In the genomic region with DNA sequence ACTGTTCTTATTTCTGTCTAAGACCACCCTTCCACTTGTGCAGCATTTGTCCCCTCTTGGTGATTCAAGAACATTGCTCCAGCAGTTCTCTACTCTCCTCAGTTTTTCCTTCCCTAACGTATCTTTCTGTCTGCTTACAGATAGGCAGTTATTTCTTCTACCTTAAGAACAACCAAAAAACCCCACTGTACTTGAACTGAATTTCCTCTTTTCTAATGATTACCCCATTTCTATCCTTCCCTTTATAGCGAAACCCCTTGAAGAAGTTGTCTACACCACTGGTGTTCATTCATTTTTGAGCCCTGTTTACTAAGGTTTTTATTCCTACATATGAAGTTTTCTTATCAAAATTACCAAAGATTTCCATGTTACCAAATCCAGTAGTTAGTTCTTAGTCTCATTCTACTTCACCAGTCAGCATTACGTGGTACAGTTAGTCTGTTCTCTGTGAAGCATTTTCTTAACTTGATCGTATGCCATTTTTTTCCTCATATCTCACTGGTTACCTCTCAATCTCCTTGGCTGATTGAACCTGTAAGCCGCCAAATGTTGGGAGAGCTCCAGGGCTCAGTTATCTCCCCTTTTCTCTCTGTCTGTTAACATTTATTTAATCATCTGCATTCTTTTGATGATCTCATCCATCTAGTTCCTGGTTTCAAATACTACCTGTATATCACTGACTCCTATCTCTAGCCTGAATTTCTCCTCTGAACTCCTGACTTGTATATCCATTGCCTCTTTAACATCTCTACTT, we compare ENCODE assay signal across 17 cellular contexts. TPM values are rescaled to one million over a fixed set of nuclear protein-coding genes. Genes with fewer than 3 reads are reported as not detected.
DNase-seq lines count a peak whose midpoint lies in the region; ATAC-seq, FAIRE-seq and TF ChIP-seq lines count a peak whose summit lies in the region.
"Had no signal": no experiment of that assay in that cellular context is flagged by ENCODE, and none has a peak within 500 bp of the region (broad histone marks: within the 10 kb centered on the region; RNA-seq: fewer than 3 reads in every experiment).

No MANE protein-coding gene starts in this region.

- CTCF ChIA-PET in HEK293 (lab: Yijun Ruan, JAX) = interaction anchor here (0.9 to 1.4 kb wide), 2 partner anchors 38 to 403 kb away, joined by 3 to 8 read pairs; no protein-coding TSS in a partner anchor

- H3K27ac Mint-ChIP-seq in CD4-positive, CD25-positive, alpha-beta regulatory T cell = peak overlapping the region in 2 of 3 donors; percentile 9 to 53
- peak overlapping the region; percentile 70 for H3K27ac Mint-ChIP-seq in activated T-helper 17 cell treated with anti-CD3 and anti-CD28 coated beads, Interleukin-2, amount 50 U/mL, for 72 hours
- H3K27ac Mint-ChIP-seq in memory B cell = peak overlapping the region; percentile 63
- H3K27ac Mint-ChIP-seq: stimulated activated naive CD8-positive, alpha-beta T cell treated with anti-CD3 and anti-CD28 coated beads, Interleukin-15, amount 100 ng/mL, for 72 hours had no signal

- POLR2A ChIA-PET in HEK293 (lab: Yijun Ruan, JAX) = interaction anchor here (1.0 to 1.5 kb wide), 3 partner anchors 9 to 11 kb away, joined by 3 read pairs; a partner anchor contains a TSS

- no peaks in the 10 kb centered on the region for H3K27me3 Mint-ChIP-seq in CD4-positive, CD25-positive, alpha-beta regulatory T cell
- H3K27me3 Mint-ChIP-seq in activated T-helper 17 cell treated with anti-CD3 and anti-CD28 coated beads, Interleukin-2, amount 50 U/mL, for 72 hours = no peaks in the 10 kb centered on the region
- H3K27me3 Mint-ChIP-seq in memory B cell = no peaks in the 10 kb centered on the region
- H3K27me3 Mint-ChIP-seq: stimulated activated naive CD8-positive, alpha-beta T cell treated with anti-CD3 and anti-CD28 coated beads, Interleukin-15, amount 100 ng/mL, for 72 hours had no signal

- no peak for FAIRE-seq in urothelium cell line (lab: Jason Lieb, UNC)
- FAIRE-seq: GM19239, HepG2 had no signal

- H3K9me3 Mint-ChIP-seq in CD4-positive, CD25-positive, alpha-beta regulatory T cell = peaks cover 0 to 2% (median 0%) of the 10 kb centered on the region in 7 donors
- no peaks in the 10 kb centered on the region for H3K9me3 Mint-ChIP-seq in activated T-helper 17 cell treated with anti-CD3 and anti-CD28 coated beads, Interleukin-2, amount 50 U/mL, for 72 hours
- H3K9me3 Mint-ChIP-seq in memory B cell = no peaks in the 10 kb centered on the region
- H3K9me3 Mint-ChIP-seq: stimulated activated naive CD8-positive, alpha-beta T cell treated with anti-CD3 and anti-CD28 coated beads, Interleukin-15, amount 100 ng/mL, for 72 hours had no signal

- H3K27ac ChIP-seq in CD4-positive, CD25-positive, alpha-beta regulatory T cell (ENCODE audit: insufficient read depth, low read length, poor library complexity, severe bottlenecking) = no peak overlapping the region
- H3K27ac ChIP-seq in HEK293 (ENCODE audit: extremely low read depth, low read depth, low read length) = peak overlapping the region; percentile 39; the same call in 1 of the 2 replicates
- H3K27ac ChIP-seq: gastrocnemius medialis, ovary had no signal

- peaks cover 57 to 93% (median 78%) of the 10 kb centered on the region in 4 donors for H3K4me1 Mint-ChIP-seq in CD4-positive, CD25-positive, alpha-beta regulatory T cell
- peaks cover 61% of the 10 kb centered on the region for H3K4me1 Mint-ChIP-seq in activated T-helper 17 cell treated with anti-CD3 and anti-CD28 coated beads, Interleukin-2, amount 50 U/mL, for 72 hours
- H3K4me1 Mint-ChIP-seq in memory B cell = peaks cover 43% of the 10 kb centered on the region

- peak overlapping the region; percentile 38 for H3K4me3 ChIP-seq in CD4-positive, CD25-positive, alpha-beta regulatory T cell (ENCODE audit: low read depth, low read length)
- H3K4me3 ChIP-seq in HEK293 (ENCODE audit: low read depth, low read length) = no peak overlapping the region
- H3K4me3 ChIP-seq: gastrocnemius medialis, ovary had no signal

- no peak for DNase-seq in CD4-positive, CD25-positive, alpha-beta regulatory T cell
- DNase-seq in memory B cell (ENCODE audit: low spot score in 2 of 2) (no peak), NCI-H345 (lab: John Stamatoyannopoulos, UW) (no peak), RPMI8226 (no peak), urothelium cell line (ENCODE audit: low spot score) (no peak), HCEC 1CT (no peak)
- DNase-seq: Caco-2; gastrocnemius medialis; left cardiac atrium; NCI-H2081; ovary; stimulated activated CD4-positive, alpha-beta T cell treated with anti-CD3 and anti-CD28 coated beads, Interleukin-1b, Interleukin-23, amount 100 ng/mL, for 48 hours; stimulated activated naive CD8-positive, alpha-beta T cell treated with anti-CD3 and anti-CD28 coated beads, Interleukin-15, amount 100 ng/mL, for 72 hours had no signal

- peaks cover 23% of the 10 kb centered on the region for H3K36me3 Mint-ChIP-seq in CD4-positive, CD25-positive, alpha-beta regulatory T cell
- peaks cover 75% of the 10 kb centered on the region for H3K36me3 Mint-ChIP-seq in activated T-helper 17 cell treated with anti-CD3 and anti-CD28 coated beads, Interleukin-2, amount 50 U/mL, for 72 hours (ENCODE audit: low read depth)
- H3K36me3 Mint-ChIP-seq in memory B cell = peaks cover 27% of the 10 kb centered on the region

- ATAC-seq in CD4-positive, CD25-positive, alpha-beta regulatory T cell (ENCODE audit: low read depth in 2 of 2) = no peak
- ATAC-seq in activated T-helper 17 cell treated with anti-CD3 and anti-CD28 coated beads, Interleukin-2, amount 50 U/mL, for 72 hours (replicated peaks) = peak; percentile 65
- peak; percentile 73 for ATAC-seq in memory B cell (ENCODE audit: low read depth)
- ATAC-seq: gastrocnemius medialis; HepG2; stimulated activated naive CD8-positive, alpha-beta T cell treated with anti-CD3 and anti-CD28 coated beads, Interleukin-15, amount 100 ng/mL, for 72 hours had no signal

- peaks cover 89% of the 10 kb centered on the region for H3K4me1 ChIP-seq in CD4-positive, CD25-positive, alpha-beta regulatory T cell (ENCODE audit: control insufficient read depth, insufficient read depth, low read length, poor library complexity, severe bottlenecking)
- peaks cover 96% of the 10 kb centered on the region for H3K4me1 ChIP-seq in HEK293 (ENCODE audit: control insufficient read depth, insufficient read depth, low read length)

- no peak for TF ChIP-seq CTCF in HEK293 (tag by site-specific recombination; IDR thresholded peaks at IDR 0.05)

- H3K36me3 ChIP-seq in CD4-positive, CD25-positive, alpha-beta regulatory T cell (ENCODE audit: control insufficient read depth, insufficient read depth, low read length) = peaks cover 14% of the 10 kb centered on the region
- H3K36me3 ChIP-seq in HEK293 (ENCODE audit: control insufficient read depth in 2 of 2, insufficient read depth in 1 of 2, low read length in 2 of 2) = peaks cover 9 to 48% of the 10 kb centered on the region in 2 experiments
- H3K36me3 ChIP-seq: gastrocnemius medialis, ovary had no signal

- H3K27me3 ChIP-seq in CD4-positive, CD25-positive, alpha-beta regulatory T cell (ENCODE audit: control insufficient read depth, insufficient read depth, low read length) = no peaks in the 10 kb centered on the region
- H3K27me3 ChIP-seq: gastrocnemius medialis, ovary had no signal

- H3K9me3 ChIP-seq in CD4-positive, CD25-positive, alpha-beta regulatory T cell (ENCODE audit: control insufficient read depth in 2 of 2, low read length in 2 of 2) = no peaks in the 10 kb centered on the region
- no peaks in the 10 kb centered on the region for H3K9me3 ChIP-seq in HEK293 (ENCODE audit: control insufficient read depth, insufficient read depth, low read depth, low read length)
- H3K9me3 ChIP-seq: Caco-2, gastrocnemius medialis, ovary had no signal

- peak overlapping the region; percentile 5 to 76 (median 37) for H3K4me3 Mint-ChIP-seq in CD4-positive, CD25-positive, alpha-beta regulatory T cell
- H3K4me3 Mint-ChIP-seq in activated T-helper 17 cell treated with anti-CD3 and anti-CD28 coated beads, Interleukin-2, amount 50 U/mL, for 72 hours = peak overlapping the region; percentile 47
- H3K4me3 Mint-ChIP-seq in memory B cell = peak overlapping the region; percentile 45
- H3K4me3 Mint-ChIP-seq: stimulated activated naive CD8-positive, alpha-beta T cell treated with anti-CD3 and anti-CD28 coated beads, Interleukin-15, amount 100 ng/mL, for 72 hours had no signal

TF ChIP-seq in HEK293, 187 proteins besides CTCF, POLR2A, EP300 and RAD21 (continues in another document):
- TF ChIP-seq KLF10 (tag by site-specific recombination; IDR thresholded peaks at IDR 0.05) = no peak
- TF ChIP-seq ZFHX2 (tag by site-specific recombination; conservative IDR thresholded peaks at IDR 0.05) = no peak
- TF ChIP-seq ZNF660 (tag by site-specific recombination; IDR thresholded peaks at IDR 0.05) = no peak
- no peak for TF ChIP-seq EGR2 (tag by site-specific recombination; IDR thresholded peaks at IDR 0.05; ENCODE audit: low read depth)
- TF ChIP-seq ZNF324 (tag by site-specific recombination; IDR thresholded peaks at IDR 0.05) = no peak
- no peak; the same call in 1 of the 2 replicates for TF ChIP-seq ZXDB (tag by site-specific recombination; IDR thresholded peaks at IDR 0.05)
- TF ChIP-seq ZNF132 (tag by site-specific recombination; IDR thresholded peaks at IDR 0.05; ENCODE audit: borderline replicate concordance) = no peak

RNA-seq across cellular contexts. Expression of a gene that starts 9.0 kb away (rescaled TPM):
- total RNA-seq in CD4-positive, CD25-positive, alpha-beta regulatory T cell = 162 TPM
- 100 to 1,000 TPM; 133 to 175 (median 147) TPM for polyA plus RNA-seq in CD4-positive, CD25-positive, alpha-beta regulatory T cell
- 100 to 1,000 TPM in 1 of 2 donors, 10 to 100 TPM in 1; 88.5 to 105 TPM for total RNA-seq in activated T-helper 17 cell treated with anti-CD3 and anti-CD28 coated beads, Interleukin-2, amount 50 U/mL, for 72 hours

Comparison
In these comparisons a context has a peak if more than half of its experiments do, and no peak if none do; other contexts are left out.
1. ATAC-seq: peak in activated T-helper 17 cell treated with anti-CD3 and anti-CD28 coated beads, Interleukin-2, amount 50 U/mL, for 72 hours (single experiment) and memory B cell (single experiment); none in CD4-positive, CD25-positive, alpha-beta regulatory T cell (0 of 2).
2. Peak in every context shown above with its lines, with median percentiles within 50 percentile points of each other: H3K27ac Mint-ChIP-seq and H3K4me3 Mint-ChIP-seq.